Comparison of ENCODE assay signal across 8 cellular contexts in the genomic region with DNA sequence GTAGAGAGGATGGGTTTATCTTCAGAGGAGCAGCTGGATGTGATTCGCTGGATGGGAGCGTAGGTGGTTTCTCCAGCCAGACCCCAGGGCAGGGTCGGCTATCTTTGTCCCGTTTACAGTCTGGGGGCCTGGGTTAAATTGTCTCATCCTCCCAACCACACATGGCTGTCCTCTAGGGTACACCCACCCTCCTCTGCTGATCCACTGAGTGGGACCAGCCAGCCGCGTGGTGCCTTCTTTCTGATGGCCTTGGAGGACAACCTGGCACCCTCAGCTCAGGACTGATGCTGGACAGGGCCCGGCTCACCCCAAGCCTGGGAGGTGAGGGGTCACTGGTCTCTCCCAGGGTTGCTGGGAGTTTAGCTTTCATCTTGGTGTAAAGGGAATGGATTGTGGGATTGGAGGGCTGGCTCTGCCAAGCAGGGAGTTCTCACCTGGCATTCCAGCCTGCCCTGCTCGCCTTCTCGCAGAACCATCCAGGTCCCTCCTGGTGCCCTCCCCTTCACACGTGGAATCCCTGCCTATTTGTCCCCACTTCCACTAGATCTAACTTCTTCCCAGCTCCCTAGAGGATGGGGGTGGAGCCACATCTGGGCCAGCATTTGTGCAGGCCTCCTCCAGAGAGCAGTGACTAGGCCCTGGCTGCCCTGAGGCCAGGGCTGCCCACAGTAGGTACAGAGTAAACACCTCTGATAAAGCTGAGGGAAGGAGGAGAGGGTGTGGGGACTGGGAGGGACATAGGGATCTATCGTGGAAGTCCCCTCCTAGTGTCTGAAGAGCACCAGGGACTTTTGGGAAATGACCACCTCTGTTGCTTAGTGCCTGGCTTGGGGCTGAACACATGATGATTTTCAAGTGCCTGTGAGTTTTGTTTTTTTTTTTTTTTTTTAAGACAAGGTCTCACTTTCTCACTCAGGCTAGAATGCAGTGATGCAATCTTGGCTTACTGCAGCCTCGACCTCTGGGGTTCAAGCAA. TPM values are rescaled to one million over a fixed set of nuclear protein-coding genes. Genes with fewer than 3 reads are reported as not detected.
DNase-seq lines count a peak whose midpoint lies in the region; ATAC-seq and TF ChIP-seq lines count a peak whose summit lies in the region.

No MANE protein-coding gene starts in this region.

- ATAC-seq in sciatic nerve (peak; percentile 44), GM18511 (IDR thresholded peaks at IDR 0.05; ENCODE audit: unreplicated experiment) (no peak)

- H3K79me2 ChIP-seq in fibroblast of lung (ENCODE audit: control insufficient read depth, insufficient read depth, low read length): peaks cover 47% of the 10 kb centered on the region

- H3K4me2 ChIP-seq in fibroblast of lung (ENCODE audit: extremely low read depth, insufficient read depth, low read length): peak overlapping the region; percentile 84

- H3K4me1 ChIP-seq in fibroblast of lung (ENCODE audit: control insufficient read depth, extremely low read depth, insufficient read depth, low read length): peaks cover 13% of the 10 kb centered on the region

- no peaks in the 10 kb centered on the region for H3K36me3 ChIP-seq in fibroblast of lung (ENCODE audit: control insufficient read depth, insufficient read depth, low read length)

- H2AFZ ChIP-seq in fibroblast of lung (ENCODE audit: low read length): no peak overlapping the region

- H3K27me3 ChIP-seq in fibroblast of lung (ENCODE audit: control insufficient read depth, insufficient read depth, low read length): no peaks in the 10 kb centered on the region

- intact Hi-C loops in sciatic nerve (cut with DNase I): no loop called here

- no peaks in the 10 kb centered on the region for H4K20me1 ChIP-seq in fibroblast of lung (ENCODE audit: control insufficient read depth, extremely low read depth, insufficient read depth, low read length)

- DNase-seq in GM12865 (ENCODE audit: low read depth) (peak; percentile 45), RPMI7951 (ENCODE audit: low read depth) (peak; percentile 69), fibroblast of lung (ENCODE audit: low read depth in 2 of 2) (peak in 1 of 2 donors; percentile 44), sciatic nerve (ENCODE audit: low spot score) (no peak), UCSD-AML1 (lab: John Stamatoyannopoulos, UW; ENCODE audit: unreplicated experiment) (no peak), 8988T (no peak)
- DNase-seq in NK-92 treated with Interleukin-12 subunit alpha and Interleukin-12 subunit beta, amount 100 ng/mL, for 24 hours (lab: John Stamatoyannopoulos, UW): no peak

- TF ChIP-seq CTCF in GM12865 (IDR thresholded peaks at IDR 0.05; ENCODE audit: insufficient read depth, low read depth, low read length, missing control alignments) (no peak), fibroblast of lung (conservative IDR thresholded peaks at IDR 0.05 in 1 of 2, IDR thresholded peaks at IDR 0.05 in 1 of 2; ENCODE audit: low read depth in 1 of 2, low read length in 2 of 2) (no peak)

- peak overlapping the region; percentile 58 for H3K27ac ChIP-seq in fibroblast of lung (ENCODE audit: insufficient read depth, low read length)

- no peaks in the 10 kb centered on the region for H3K9me3 ChIP-seq in fibroblast of lung (ENCODE audit: control insufficient read depth, insufficient read depth, low read depth, low read length)

- no peak overlapping the region for H3K9ac ChIP-seq in fibroblast of lung (ENCODE audit: insufficient read depth, low read length)

- H3K4me3 ChIP-seq in GM12865 (ENCODE audit: low read depth, low read length): peak overlapping the region; percentile 97
- peak overlapping the region; percentile 54 to 76 (median 70) for H3K4me3 ChIP-seq in fibroblast of lung (replicated peaks in 1 of 4; ENCODE audit: control extremely low read depth in 1 of 4, insufficient read depth in 1 of 4, low read depth in 3 of 4, low read length in 4 of 4)

RNA-seq across cellular contexts. Expression of gene ITPR3, which starts 1.6 kb away (rescaled TPM):
- 24.4 and 27.9 TPM in 2 replicates for total RNA-seq in RPMI7951 (2014; rRNA removed; shearing (Covaris generic))
- total RNA-seq in fibroblast of lung (19.3 and 43.4 TPM in 2 replicates), sciatic nerve (88.6 TPM)
- polyA plus RNA-seq in fibroblast of lung: 9.6 and 36.8 TPM in 2 replicates
- 10.7 and 32.5 TPM in 2 replicates for polyA plus RNA-seq in fibroblast of lung (2012)
- polyA minus RNA-seq in fibroblast of lung (ENCODE audit: low replicate concordance): 54.5 and 173 TPM in 2 replicates

RNA-seq across cellular contexts. Expression of gene BAK1, which starts 42.7 kb away (rescaled TPM):
- total RNA-seq in RPMI7951 (2014; rRNA removed; shearing (Covaris generic)): 26.4 and 34.8 TPM in 2 replicates
- 10.3 and 13.0 TPM in 2 replicates for total RNA-seq in fibroblast of lung
- polyA plus RNA-seq in fibroblast of lung: 12.9 and 14.1 TPM in 2 replicates
- polyA plus RNA-seq in fibroblast of lung (2012): 14.5 and 22.2 TPM in 2 replicates
- 26.7 and 43.6 TPM in 2 replicates for polyA minus RNA-seq in fibroblast of lung (ENCODE audit: low replicate concordance)
- total RNA-seq in sciatic nerve: 10.7 TPM

Comparison
In these comparisons a context has a peak if more than half of its experiments do, and no peak if none do; other contexts are left out.
1. DNase-seq: peak in GM12865 (single experiment) and RPMI7951 (single experiment); none in sciatic nerve (single experiment), NK-92 treated with Interleukin-12 subunit alpha and Interleukin-12 subunit beta, amount 100 ng/mL, for 24 hours (single experiment), UCSD-AML1 (single experiment) and 8988T (single experiment).